ENCODE assay signal across 22 cellular contexts in genomic region chr13:99911965-99912566, GRCh38. TPM values are rescaled to one million over a fixed set of nuclear protein-coding genes. Genes with fewer than 3 reads are reported as not detected.
A peak's percentile ranks its signal among the peaks of the same experiment; 100 is the strongest.
DNase-seq lines count a peak whose midpoint lies in the region; ATAC-seq lines count a peak whose summit lies in the region.
"Had no signal": no experiment of that assay in that cellular context is flagged by ENCODE, and none has a peak within 500 bp of the region (broad histone marks: within the 10 kb centered on the region; RNA-seq: fewer than 3 reads in every experiment).

No MANE protein-coding gene starts in this region.

- peaks cover 2% of the 10 kb centered on the region for H3K27me3 Mint-ChIP-seq in T-helper 1 cell treated with Interleukin-12 subunit alpha and Interleukin-12 subunit beta and Interleukin-4 antibody, amounts not matched to agents 30 μg/mL and 1 μg/mL, for 36 hours (ENCODE audit: low read depth)
- peaks cover 20% of the 10 kb centered on the region for H3K27me3 Mint-ChIP-seq in memory B cell

- H3K4me1 ChIP-seq in HUES64 (ENCODE audit: insufficient read depth, low read length), result peaks cover 17% of the 10 kb centered on the region
- H3K4me1 ChIP-seq: esophagus muscularis mucosa, gastrocnemius medialis had no signal

- no peaks in the 10 kb centered on the region for H3K36me3 ChIP-seq in HUES64 (ENCODE audit: insufficient read depth, low read length)
- H3K36me3 ChIP-seq: esophagus muscularis mucosa, gastrocnemius medialis had no signal

- H3K4me3 Mint-ChIP-seq in T-helper 1 cell treated with Interleukin-12 subunit alpha and Interleukin-12 subunit beta and Interleukin-4 antibody, amounts not matched to agents 30 μg/mL and 1 μg/mL, for 36 hours, result peak overlapping the region; percentile 32
- no peak overlapping the region for H3K4me3 Mint-ChIP-seq in memory B cell
- H3K4me3 Mint-ChIP-seq: activated naive CD4-positive, alpha-beta T cell treated with anti-CD3 and anti-CD28 coated beads, Interleukin-2, amount 50 U/mL, for 24 hours; CD8-positive, alpha-beta T cell had no signal

- H3K27me3 ChIP-seq in HUES64 (ENCODE audit: insufficient read depth, low read length), result no peaks in the 10 kb centered on the region

- 81% methylated on average over 8 of the region's 8 CpGs for WGBS in HUES64

- DNase-seq in activated naive CD4-positive, alpha-beta T cell treated with Interleukin-2 at 50 U/mL for 16 hours, result peak; percentile 20
- DNase-seq in activated naive CD4-positive, alpha-beta T cell treated with anti-CD3 and anti-CD28 coated beads, Interleukin-2, amount 50 U/mL, for 16 hours, result no peak
- no peak for DNase-seq in memory B cell (ENCODE audit: low spot score in 2 of 2)
- no peak for DNase-seq in NCI-H446 treated with DMSO at 0.1 percent for 48 hours (lab: John Stamatoyannopoulos, UW)
- DNase-seq: CD8-positive, alpha-beta T cell; DMS53; effector CD8-positive, alpha-beta T cell; gastrocnemius medialis; H9; kidney; occipital lobe; PC-9; stimulated activated CD4-positive, alpha-beta T cell treated with anti-CD3 and anti-CD28 coated beads, Interleukin-4, amount 100 ng/mL, for 1 hour; trophoblast cell had no signal

- H3K36me3 Mint-ChIP-seq in T-helper 1 cell treated with Interleukin-12 subunit alpha and Interleukin-12 subunit beta and Interleukin-4 antibody, amounts not matched to agents 30 μg/mL and 1 μg/mL, for 36 hours (ENCODE audit: low read depth), result peaks cover 10% of the 10 kb centered on the region
- H3K36me3 Mint-ChIP-seq in memory B cell, result peaks cover 3% of the 10 kb centered on the region
- H3K36me3 Mint-ChIP-seq: CD8-positive, alpha-beta T cell had no signal

- ATAC-seq in memory B cell (ENCODE audit: low read depth), result no peak
- ATAC-seq in HG03135 (IDR thresholded peaks at IDR 0.05; ENCODE audit: unreplicated experiment), result no peak
- ATAC-seq: CD8-positive, alpha-beta T cell; gastrocnemius medialis had no signal

- H3K4me1 Mint-ChIP-seq in T-helper 1 cell treated with Interleukin-12 subunit alpha and Interleukin-12 subunit beta and Interleukin-4 antibody, amounts not matched to agents 30 μg/mL and 1 μg/mL, for 36 hours (ENCODE audit: low read depth), result peaks cover 43% of the 10 kb centered on the region
- peaks cover 3% of the 10 kb centered on the region for H3K4me1 Mint-ChIP-seq in memory B cell

- H3K9me3 Mint-ChIP-seq in T-helper 1 cell treated with Interleukin-12 subunit alpha and Interleukin-12 subunit beta and Interleukin-4 antibody, amounts not matched to agents 30 μg/mL and 1 μg/mL, for 36 hours, result peaks cover 5% of the 10 kb centered on the region
- peaks cover 2% of the 10 kb centered on the region for H3K9me3 Mint-ChIP-seq in memory B cell
- H3K9me3 Mint-ChIP-seq: activated naive CD4-positive, alpha-beta T cell treated with anti-CD3 and anti-CD28 coated beads, Interleukin-2, amount 50 U/mL, for 24 hours; CD8-positive, alpha-beta T cell had no signal

- H3K27ac Mint-ChIP-seq in T-helper 1 cell treated with Interleukin-12 subunit alpha and Interleukin-12 subunit beta and Interleukin-4 antibody, amounts not matched to agents 30 μg/mL and 1 μg/mL, for 36 hours, result peak overlapping the region; percentile 89
- peak overlapping the region; percentile 67 for H3K27ac Mint-ChIP-seq in memory B cell
- H3K27ac Mint-ChIP-seq: activated naive CD4-positive, alpha-beta T cell treated with anti-CD3 and anti-CD28 coated beads, Interleukin-2, amount 50 U/mL, for 24 hours; CD8-positive, alpha-beta T cell had no signal

- no peaks in the 10 kb centered on the region for H3K9me3 ChIP-seq in HUES64 (ENCODE audit: insufficient read depth, low read depth, low read length)
- H3K9me3 ChIP-seq: esophagus muscularis mucosa, gastrocnemius medialis had no signal

- no peak overlapping the region for H3K4me3 ChIP-seq in HUES64 (ENCODE audit: low read length)
- H3K4me3 ChIP-seq: esophagus muscularis mucosa, gastrocnemius medialis, PC-9, smooth muscle cell had no signal

- H3K9ac ChIP-seq in HUES64 (ENCODE audit: low read depth, low read length), result no peak overlapping the region
- H3K9ac ChIP-seq: KMS-11 had no signal

- peak overlapping the region; percentile 9; the same call in 1 of the 2 replicates for H3K27ac ChIP-seq in HUES64 (ENCODE audit: low read depth, low read length)
- H3K27ac ChIP-seq: esophagus muscularis mucosa, gastrocnemius medialis, KMS-11, PC-9, VCaP had no signal

RNA-seq across cellular contexts. Expression of gene ZIC5, which starts 59.5 kb away (rescaled TPM):
- polyA plus RNA-seq in HUES64 (2013, experiment 1 of 2), result 25.6 TPM
- 25.2 TPM for polyA plus RNA-seq in HUES64 (2013, experiment 2 of 2)
- polyA plus RNA-seq: smooth muscle cell had no signal
